12 cellular contexts compared by ENCODE assay signal in genomic region chr1:229479660-229480399, GRCh38. TPM values are rescaled to one million over a fixed set of nuclear protein-coding genes. Genes with fewer than 3 reads are reported as not detected.
DNase-seq lines count a peak whose midpoint lies in the region; ATAC-seq and TF ChIP-seq lines count a peak whose summit lies in the region.
"Had no signal": no experiment of that assay in that cellular context is flagged by ENCODE, and none has a peak within 500 bp of the region (broad histone marks: within the 10 kb centered on the region; RNA-seq: fewer than 3 reads in every experiment).

No MANE protein-coding gene starts in this region.

- TF ChIP-seq CTCF in GM12865 (IDR thresholded peaks at IDR 0.05; ENCODE audit: insufficient read depth, low read depth, low read length, missing control alignments) (no peak), osteoblast (IDR thresholded peaks at IDR 0.05; ENCODE audit: extremely low read depth, low read depth, low read length) (no peak), lower lobe of right lung (IDR thresholded peaks at IDR 0.05) (no peak)

- no peaks in the 10 kb centered on the region for H4K20me1 ChIP-seq in osteoblast (ENCODE audit: insufficient read depth, low read length)

- peak; percentile 87 for DNase-seq in GM12865 (ENCODE audit: low read depth)
- no peak for DNase-seq in osteoblast (ENCODE audit: insufficient read length, low spot score, missing footprints)
- DNase-seq in lower lobe of right lung = no peak
- no peak for DNase-seq in glomerular visceral epithelial cell (ENCODE audit: extremely low spot score)
- DNase-seq in NCI-H1105 (lab: John Stamatoyannopoulos, UW) = no peak
- DNase-seq: DMS53, KG1, uterus had no signal

- peaks cover 34% of the 10 kb centered on the region for H3K36me3 ChIP-seq in osteoblast (ENCODE audit: insufficient read depth, low read length)
- H3K36me3 ChIP-seq in lower lobe of right lung = peaks cover 96% of the 10 kb centered on the region
- H3K36me3 ChIP-seq: uterus had no signal

- ATAC-seq in GM19467 (IDR thresholded peaks at IDR 0.05; ENCODE audit: unreplicated experiment) = peak; percentile 73
- peak; percentile 63 for ATAC-seq in HG03135 (IDR thresholded peaks at IDR 0.05; ENCODE audit: unreplicated experiment)
- ATAC-seq in lower lobe of right lung = no peak

- no peak overlapping the region for H3K4me2 ChIP-seq in osteoblast (ENCODE audit: insufficient read depth, low read length)

- no peaks in the 10 kb centered on the region for H3K27me3 ChIP-seq in osteoblast (ENCODE audit: insufficient read depth, low read length)
- no peaks in the 10 kb centered on the region for H3K27me3 ChIP-seq in lower lobe of right lung (ENCODE audit: low read depth)
- H3K27me3 ChIP-seq: right atrium auricular region, uterus had no signal

- intact Hi-C loops in lower lobe of right lung (cut with DNase I) = loop anchor here (10.0 kb wide), 1 partner anchor 215 kb away; no protein-coding TSS in a partner anchor

- H3K79me2 ChIP-seq in osteoblast (ENCODE audit: insufficient read depth, low read length) = peaks cover 3% of the 10 kb centered on the region

- no peak overlapping the region for H2AFZ ChIP-seq in osteoblast (ENCODE audit: low read length)

- no peaks in the 10 kb centered on the region for H3K4me1 ChIP-seq in osteoblast (ENCODE audit: insufficient read depth, low read length)
- H3K4me1 ChIP-seq in lower lobe of right lung = no peaks in the 10 kb centered on the region
- H3K4me1 ChIP-seq: right atrium auricular region, uterus had no signal

- peak overlapping the region; percentile 46 for H3K27ac ChIP-seq in angular gyrus (ENCODE audit: low read depth, low read length)
- H3K27ac ChIP-seq in osteoblast (ENCODE audit: low read depth, low read length) = no peak overlapping the region
- no peak overlapping the region for H3K27ac ChIP-seq in lower lobe of right lung
- H3K27ac ChIP-seq: uterus had no signal

- no peaks in the 10 kb centered on the region for H3K9me3 ChIP-seq in osteoblast (ENCODE audit: low read depth, low read length)
- no peaks in the 10 kb centered on the region for H3K9me3 ChIP-seq in lower lobe of right lung
- H3K9me3 ChIP-seq: right atrium auricular region, uterus had no signal

- H3K4me3 ChIP-seq in GM12865 (ENCODE audit: low read depth, low read length) = no peak overlapping the region
- H3K4me3 ChIP-seq in osteoblast (ENCODE audit: insufficient read depth, low read length) = no peak overlapping the region
- H3K4me3 ChIP-seq in lower lobe of right lung = no peak overlapping the region
- H3K4me3 ChIP-seq: right atrium auricular region, uterus had no signal

RNA-seq across cellular contexts. Expression of gene NUP133, which starts 28.3 kb away (rescaled TPM):
- total RNA-seq in osteoblast = 35.1 and 35.4 TPM in 2 replicates
- total RNA-seq in lower lobe of right lung = 32.6 TPM

RNA-seq across cellular contexts. Expression of gene ACTA1, which starts 45.9 kb away (rescaled TPM):
- total RNA-seq in osteoblast = not detected in 2 replicates
- total RNA-seq in lower lobe of right lung = 0.32 TPM

Comparison
In these comparisons a context has a peak if more than half of its experiments do, and no peak if none do; other contexts are left out.
1. ATAC-seq: peak in GM19467 (single experiment) and HG03135 (single experiment); none in lower lobe of right lung (0 of 2).